In genomic region chr9:76602191-76602590, GRCh38 we compare ENCODE assay signal across 26 cellular contexts.
"Had no signal": no experiment of that assay in that cellular context is flagged by ENCODE, and none has a peak within 500 bp of the region (broad histone marks: within the 10 kb centered on the region; RNA-seq: fewer than 3 reads in every experiment).

No MANE protein-coding gene starts in this region.

- DNase-seq: activated CD4-positive, alpha-beta memory T cell treated with anti-CD3 and anti-CD28 coated beads for 36 hours; activated CD4-positive, alpha-beta T cell treated with anti-CD3 and anti-CD28 coated beads for 4 hours; activated CD4-positive, alpha-beta T cell treated with anti-CD3 and anti-CD28 coated beads, Interleukin-2, amount 50 U/mL, for 1 hour; activated CD4-positive, CD25-positive, alpha-beta regulatory T cell treated with anti-CD3 and anti-CD28 coated beads, Interleukin-2, amount 50 U/mL, for 72 hours; activated CD8-positive, alpha-beta memory T cell treated with anti-CD3 and anti-CD28 coated beads, Interleukin-2, amount 50 U/mL, for 4 hours; activated gamma-delta T cell treated with Interleukin-2 at 50 U/mL for 16 hours; activated naive CD4-positive, alpha-beta T cell treated with anti-CD3 and anti-CD28 coated beads for 36 hours; activated naive CD8-positive, alpha-beta T cell treated with anti-CD3 and anti-CD28 coated beads, Interleukin-2, amount 50 U/mL, for 24 hours; activated T-cell treated with anti-CD3 and anti-CD28 coated beads for 4 hours; activated T-cell treated with anti-CD3 and anti-CD28 coated beads, Interleukin-2, amount 50 U/mL, for 4 hours; anterior cingulate cortex; brain microvascular endothelial cell; central memory CD4-positive, alpha-beta T cell; Kasumi-1; KG1; MG63; NCI-H1048; NCI-H1105 treated with DMSO at 0.1 percent for 48 hours; NCI-H1436; NCI-H1694; NCI-H524 treated with DMSO at 0.1 percent for 48 hours; NCI-H774; SHP77 treated with DMSO at 0.1 percent for 48 hours; SK-N-SH had no signal

- ATAC-seq: activated naive CD8-positive, alpha-beta T cell treated with anti-CD3 and anti-CD28 coated beads, Interleukin-2, amount 50 U/mL, for 24 hours; activated T-cell treated with anti-CD3 and anti-CD28 coated beads, Interleukin-2, amount 50 U/mL, for 4 hours; Panc1; WTC11 had no signal
